ENCODE assay signal across 14 cellular contexts in genomic region chr5:148090780-148091221, GRCh38. TPM values are rescaled to one million over a fixed set of nuclear protein-coding genes. Genes with fewer than 3 reads are reported as not detected.
DNase-seq lines count a peak whose midpoint lies in the region; ATAC-seq, FAIRE-seq and TF ChIP-seq lines count a peak whose summit lies in the region.
"Had no signal": no experiment of that assay in that cellular context is flagged by ENCODE, and none has a peak within 500 bp of the region (broad histone marks: within the 10 kb centered on the region; RNA-seq: fewer than 3 reads in every experiment).

No MANE protein-coding gene starts in this region.

- no peaks in the 10 kb centered on the region for H3K27me3 Mint-ChIP-seq in type B pancreatic cell
- H3K27me3 Mint-ChIP-seq: T-cell had no signal

- no peak overlapping the region for H3K4me3 ChIP-seq in HUES48 (ENCODE audit: low read depth, low read length)
- H3K4me3 ChIP-seq in endothelial cell of umbilical vein (replicated peaks in 1 of 3; ENCODE audit: insufficient read depth in 1 of 3, low read depth in 1 of 3, low read length in 3 of 3) = peak overlapping the region in 1 of 3 experiments; percentile 19
- H3K4me3 ChIP-seq: ascending aorta, GM23338, sigmoid colon had no signal

- H3K36me3 Mint-ChIP-seq in type B pancreatic cell = peaks cover 5% of the 10 kb centered on the region
- H3K36me3 Mint-ChIP-seq: T-cell had no signal

- H3K9me1 ChIP-seq in endothelial cell of umbilical vein (replicated peaks; ENCODE audit: control insufficient read depth, extremely low read depth, insufficient read depth, low read length) = no peaks in the 10 kb centered on the region

- no peaks in the 10 kb centered on the region for H4K20me1 ChIP-seq in endothelial cell of umbilical vein (replicated peaks; ENCODE audit: control insufficient read depth, extremely low read depth, insufficient read depth, low read length)

- H3K36me3 ChIP-seq in HUES48 (ENCODE audit: control insufficient read depth, insufficient read depth, low read length) (peaks cover 15% of the 10 kb centered on the region; the same call in 1 of the 2 replicates), endothelial cell of umbilical vein (ENCODE audit: control insufficient read depth in 2 of 2, extremely low read depth in 1 of 2, insufficient read depth in 2 of 2, low read length in 2 of 2) (no peaks in the 10 kb centered on the region)
- H3K36me3 ChIP-seq: ascending aorta, sigmoid colon had no signal

- H3K27me3 ChIP-seq in HUES48 (ENCODE audit: control insufficient read depth, insufficient read depth, low read length) (no peaks in the 10 kb centered on the region), endothelial cell of umbilical vein (ENCODE audit: control insufficient read depth in 2 of 2, insufficient read depth in 2 of 2, low read length in 2 of 2) (no peaks in the 10 kb centered on the region)
- H3K27me3 ChIP-seq: ascending aorta, sigmoid colon had no signal

- FAIRE-seq in endothelial cell of umbilical vein (lab: Jason Lieb, UNC) = peak; percentile 68

- peak overlapping the region; percentile 92 for H2AFZ ChIP-seq in endothelial cell of umbilical vein (ENCODE audit: low read depth, low read length)
- H2AFZ ChIP-seq: GM23338 had no signal

- peak overlapping the region; percentile 61 for H3K4me3 Mint-ChIP-seq in type B pancreatic cell
- H3K4me3 Mint-ChIP-seq: GM23338, nephron, T-cell had no signal

- no peaks in the 10 kb centered on the region for H3K79me2 ChIP-seq in endothelial cell of umbilical vein (ENCODE audit: control insufficient read depth, insufficient read depth, low read length)

- peak overlapping the region; percentile 68 for H3K27ac ChIP-seq in HUES48 (ENCODE audit: low read depth, low read length)
- peak overlapping the region; percentile 8 for H3K27ac ChIP-seq in endothelial cell of umbilical vein (ENCODE audit: insufficient read depth, low read depth, low read length)
- H3K27ac ChIP-seq: ascending aorta, sigmoid colon had no signal

- H3K9me3 Mint-ChIP-seq in type B pancreatic cell = no peaks in the 10 kb centered on the region
- H3K9me3 Mint-ChIP-seq: GM23338, nephron, T-cell had no signal

- CTCF ChIA-PET in endothelial cell of umbilical vein (lab: Charles Lee) = interaction anchor here (1.1 to 1.4 kb wide), 6 partner anchors 8 to 142 kb away, joined by 3 to 4 read pairs (median 3); no protein-coding TSS in a partner anchor

- TF ChIP-seq POLR2A in endothelial cell of umbilical vein (IDR thresholded peaks at IDR 0.05; ENCODE audit: low read depth, low read length) = no peak

- ATAC-seq in GM21381 (IDR thresholded peaks at IDR 0.05; ENCODE audit: unreplicated experiment) = peak; percentile 82
- no peak for ATAC-seq in GM19324 (IDR thresholded peaks at IDR 0.05; ENCODE audit: low FRiP score, unreplicated experiment)
- ATAC-seq: GM23338, T-cell had no signal

- peaks cover 12% of the 10 kb centered on the region for H3K4me1 Mint-ChIP-seq in type B pancreatic cell (ENCODE audit: unreplicated experiment)
- H3K4me1 Mint-ChIP-seq: T-cell had no signal

- H3K9me3 ChIP-seq in HUES48 (ENCODE audit: control insufficient read depth, insufficient read depth, low read length) = no peaks in the 10 kb centered on the region
- no peaks in the 10 kb centered on the region for H3K9me3 ChIP-seq in endothelial cell of umbilical vein (replicated peaks; ENCODE audit: control insufficient read depth, insufficient read depth, low read length)
- H3K9me3 ChIP-seq: ascending aorta, sigmoid colon had no signal

- intact Hi-C loops in endothelial cell of umbilical vein (cut with micrococcal nuclease) = no loop called here

- H3K4me2 ChIP-seq in endothelial cell of umbilical vein (ENCODE audit: insufficient read depth, low read length) = peak overlapping the region; percentile 87
- H3K4me2 ChIP-seq: GM23338 had no signal

- dilution Hi-C loops in endothelial cell of umbilical vein (cut with MboI; ENCODE audit: extremely low pct_ligation_motif_present, low sequenced_read_pairs) = no loop called here

- H3K27ac Mint-ChIP-seq in type B pancreatic cell = peak overlapping the region; percentile 71
- H3K27ac Mint-ChIP-seq: GM23338, nephron, T-cell had no signal

- no TSS peak for BruUV-seq in endothelial cell of umbilical vein (replicated peaks; lab: Mats Ljungman, UMichigan)

- H3K9ac ChIP-seq in HUES48 (ENCODE audit: low read depth, low read length) (no peak overlapping the region), endothelial cell of umbilical vein (replicated peaks; ENCODE audit: extremely low read depth, insufficient read depth, low read length) (peak overlapping the region; percentile 14)

- peaks cover 8% of the 10 kb centered on the region; the same call in 1 of the 2 replicates for H3K4me1 ChIP-seq in HUES48 (ENCODE audit: control insufficient read depth, insufficient read depth, low read length)
- H3K4me1 ChIP-seq in endothelial cell of umbilical vein (ENCODE audit: control insufficient read depth, extremely low read depth, insufficient read depth, low read length) = peaks cover 30% of the 10 kb centered on the region
- H3K4me1 ChIP-seq: ascending aorta had no signal

- DNase-seq in endothelial cell of umbilical vein (ENCODE audit: low read depth, low spot score) (peak; percentile 61), type B pancreatic cell (ENCODE audit: extremely low spot score, unreplicated experiment) (no peak), HCEC 1CT (no peak), AML-193 (lab: John Stamatoyannopoulos, UW) (no peak)
- DNase-seq: activated CD4-positive, alpha-beta T cell treated with anti-CD3 and anti-CD28 coated beads for 4 hours; Karpas-422; sigmoid colon; T-cell had no signal

- TF ChIP-seq CTCF in endothelial cell of umbilical vein (IDR thresholded peaks at IDR 0.05; ENCODE audit: extremely low read depth in 1 of 2, insufficient read depth in 1 of 2, low read depth in 1 of 2, low read length in 2 of 2) = no peak
- no peak for TF ChIP-seq CTCF in type B pancreatic cell (conservative IDR thresholded peaks at IDR 0.05)

- POLR2A ChIA-PET in endothelial cell of umbilical vein (lab: Charles Lee) = no interaction called here

TF ChIP-seq in endothelial cell of umbilical vein, 7 proteins besides CTCF, POLR2A, EP300 and RAD21:
- no peak for TF ChIP-seq MAX (IDR thresholded peaks at IDR 0.05; ENCODE audit: insufficient read depth, insufficient read length)
- no peak for TF ChIP-seq POLR2AphosphoS5 (IDR thresholded peaks at IDR 0.05; ENCODE audit: insufficient read depth, low read depth, low read length)
- TF ChIP-seq GATA2 (IDR thresholded peaks at IDR 0.05; ENCODE audit: insufficient read depth, insufficient read length, low read depth, low read length) = peak; percentile 33
- peak; percentile 58 for TF ChIP-seq FOS (IDR thresholded peaks at IDR 0.05; ENCODE audit: borderline replicate concordance, insufficient read depth, low read length)

RNA-seq across cellular contexts. Expression of gene SPINK5, which starts 27.0 kb away (rescaled TPM):
- total RNA-seq in endothelial cell of umbilical vein (0.55 and 0.91 TPM in 2 replicates), type B pancreatic cell (ENCODE audit: low replicate concordance) (14.1 and 26.0 TPM in 2 replicates)
- polyA plus RNA-seq in endothelial cell of umbilical vein = 0.06 and 0.12 TPM in 2 replicates
- polyA plus RNA-seq in endothelial cell of umbilical vein (2011; cell fraction: cytosol; rRNA removed) = 0.25 and 0.26 TPM in 2 replicates
- 0.75 and 0.97 TPM in 2 replicates for polyA plus RNA-seq in endothelial cell of umbilical vein (2011; cell fraction: nucleus; rRNA removed)
- polyA plus RNA-seq in endothelial cell of umbilical vein (2012) = 0.14 and 0.36 TPM in 2 replicates
- 0.34 TPM in 1 of 2 replicates, not detected in the other for polyA minus RNA-seq in endothelial cell of umbilical vein
- polyA minus RNA-seq in endothelial cell of umbilical vein (2011; cell fraction: cytosol; rRNA and poly(A)+ RNA removed) = 7.6 TPM
- polyA minus RNA-seq in endothelial cell of umbilical vein (2011; cell fraction: nucleus; rRNA and poly(A)+ RNA removed) = 0.38 TPM in 1 of 2 replicates, not detected in the other
- total RNA-seq: ascending aorta had no signal
